ENCODE assay signal across 13 cellular contexts in the genomic region with DNA sequence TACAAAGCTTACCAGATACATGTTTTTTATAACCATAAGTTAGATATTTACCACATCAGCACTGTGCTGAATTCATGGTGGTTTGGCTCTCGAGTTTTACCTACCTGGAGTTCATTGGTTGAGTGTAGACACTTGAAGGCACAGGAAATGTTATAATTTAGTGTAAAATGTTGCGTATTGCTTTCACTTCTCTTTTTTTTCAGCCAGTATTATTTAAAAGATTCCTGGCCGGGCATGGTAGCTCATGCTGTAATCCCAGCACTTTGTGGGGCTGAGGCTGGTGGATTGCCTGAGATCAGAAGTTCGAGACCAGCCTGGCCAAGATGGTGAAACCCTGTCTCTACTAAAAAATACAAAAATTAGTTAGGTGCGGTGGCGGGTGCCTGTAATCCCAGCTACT. TPM values are rescaled to one million over a fixed set of nuclear protein-coding genes. Genes with fewer than 3 reads are reported as not detected.
A peak's percentile ranks its signal among the peaks of the same experiment; 100 is the strongest.
DNase-seq lines count a peak whose midpoint lies in the region; ATAC-seq and TF ChIP-seq lines count a peak whose summit lies in the region.
"Had no signal": no experiment of that assay in that cellular context is flagged by ENCODE, and none has a peak within 500 bp of the region (broad histone marks: within the 10 kb centered on the region; RNA-seq: fewer than 3 reads in every experiment).

No MANE protein-coding gene starts in this region.

- H3K27ac Mint-ChIP-seq in IgD-negative memory B cell: peak overlapping the region; percentile 1 to 80 (median 63)
- no peak overlapping the region for H3K27ac Mint-ChIP-seq in T-helper 17 cell
- H3K27ac Mint-ChIP-seq: activated T-cell treated with anti-CD3 and anti-CD28 coated beads, Interleukin-2, amount 50 U/mL, for 72 hours had no signal

- no peaks in the 10 kb centered on the region for H3K9me3 ChIP-seq in BLaER1
- no peaks in the 10 kb centered on the region for H3K9me3 ChIP-seq in T-helper 17 cell (ENCODE audit: control insufficient read depth, low read length, poor library complexity, severe bottlenecking)
- H3K9me3 ChIP-seq in prostate gland: no peaks in the 10 kb centered on the region
- H3K9me3 ChIP-seq: uterus had no signal

- H3K36me3 Mint-ChIP-seq in IgD-negative memory B cell: peaks cover 7% of the 10 kb centered on the region
- peaks cover 3% of the 10 kb centered on the region for H3K36me3 Mint-ChIP-seq in T-helper 17 cell (ENCODE audit: low read depth)

- peak; percentile 76 for ATAC-seq in GM18907 (IDR thresholded peaks at IDR 0.05; ENCODE audit: unreplicated experiment)
- ATAC-seq in T-helper 17 cell: peak; percentile 40
- ATAC-seq in HG03571 (IDR thresholded peaks at IDR 0.05; ENCODE audit: unreplicated experiment): no peak
- ATAC-seq: activated T-cell treated with anti-CD3 and anti-CD28 coated beads, Interleukin-2, amount 50 U/mL, for 72 hours had no signal

- no peaks in the 10 kb centered on the region for H3K9me3 Mint-ChIP-seq in IgD-negative memory B cell
- H3K9me3 Mint-ChIP-seq: activated T-cell treated with anti-CD3 and anti-CD28 coated beads, Interleukin-2, amount 50 U/mL, for 72 hours had no signal

- peak overlapping the region; percentile 31; the same call in 1 of the 2 replicates for H3K4me2 ChIP-seq in BLaER1

- H3K4me3 Mint-ChIP-seq in IgD-negative memory B cell (peak overlapping the region in 2 of 4 donors; percentile 56 to 57), T-helper 17 cell (no peak overlapping the region)
- H3K4me3 Mint-ChIP-seq: activated T-cell treated with anti-CD3 and anti-CD28 coated beads, Interleukin-2, amount 50 U/mL, for 72 hours had no signal

- H3K9ac ChIP-seq in BLaER1: no peak overlapping the region

- H4K20me1 ChIP-seq in BLaER1: peaks cover 52% of the 10 kb centered on the region

- H3K4me1 Mint-ChIP-seq in IgD-negative memory B cell: peaks cover 12 to 20% (median 16%) of the 10 kb centered on the region in 3 donors
- peaks cover 4% of the 10 kb centered on the region for H3K4me1 Mint-ChIP-seq in T-helper 17 cell

- H3K27me3 Mint-ChIP-seq in IgD-negative memory B cell (no peaks in the 10 kb centered on the region), T-helper 17 cell (no peaks in the 10 kb centered on the region)

- WGBS in prostate gland: 91% methylated on average over 6 of the region's 6 CpGs

- H3K4me1 ChIP-seq in BLaER1 (peaks cover 18% of the 10 kb centered on the region), prostate gland (replicated peaks) (no peaks in the 10 kb centered on the region)
- H3K4me1 ChIP-seq: uterus had no signal

- no peak for TF ChIP-seq POLR2A in prostate gland (IDR thresholded peaks at IDR 0.05)

- H3K36me3 ChIP-seq in BLaER1: peaks cover 86% of the 10 kb centered on the region
- peaks cover 0 to 4% of the 10 kb centered on the region in 2 donors for H3K36me3 ChIP-seq in prostate gland
- H3K36me3 ChIP-seq: uterus had no signal

- H3K27ac ChIP-seq in BLaER1: no peak overlapping the region
- H3K27ac ChIP-seq in prostate gland: no peak overlapping the region
- H3K27ac ChIP-seq: uterus had no signal

- H3K27me3 ChIP-seq in BLaER1 (no peaks in the 10 kb centered on the region), prostate gland (replicated peaks; ENCODE audit: insufficient read depth) (no peaks in the 10 kb centered on the region)
- H3K27me3 ChIP-seq: uterus had no signal

- H3K4me3 ChIP-seq in BLaER1 (no peak overlapping the region), prostate gland (no peak overlapping the region)
- H3K4me3 ChIP-seq: uterus had no signal

- intact Hi-C loops in prostate gland (cut with DNase I): no loop called here

- no peak for TF ChIP-seq CTCF in prostate gland (IDR thresholded peaks at IDR 0.05)

- DNase-seq in T-helper 17 cell (no peak), NCI-H226 (no peak), inferior parietal cortex (ENCODE audit: extremely low spot score) (no peak), prostate gland (ENCODE audit: low spot score) (no peak)
- DNase-seq: activated T-cell treated with anti-CD3 and anti-CD28 coated beads, Interleukin-2, amount 50 U/mL, for 72 hours; effector CD8-positive, alpha-beta T cell; H7; kidney glomerular epithelial cell; uterus had no signal

RNA-seq across cellular contexts. Expression of gene GRK2, which starts 53.0 kb away (rescaled TPM):
- 26.2 TPM for polyA plus RNA-seq in IgD-negative memory B cell
- total RNA-seq in T-helper 17 cell: 100 to 1,000 TPM; 264 to 276 TPM
- 100 to 1,000 TPM; 102 to 111 TPM for total RNA-seq in prostate gland
